Comparison of ENCODE assay signal across 31 cellular contexts in genomic region chr16:29756654-29757053, GRCh38. TPM values are rescaled to one million over a fixed set of nuclear protein-coding genes. Genes with fewer than 3 reads are reported as not detected.
A peak's percentile ranks its signal among the peaks of the same experiment; 100 is the strongest.
DNase-seq lines count a peak whose midpoint lies in the region; ATAC-seq, FAIRE-seq and TF ChIP-seq lines count a peak whose summit lies in the region.
"Had no signal": no experiment of that assay in that cellular context is flagged by ENCODE, and none has a peak within 500 bp of the region (broad histone marks: within the 10 kb centered on the region; RNA-seq: fewer than 3 reads in every experiment).

No MANE protein-coding gene starts in this region.

- no peaks in the 10 kb centered on the region for H4K20me1 ChIP-seq in astrocyte (ENCODE audit: insufficient read depth, low read length)

- FAIRE-seq in astrocyte (lab: Jason Lieb, UNC) = no peak
- no peak for FAIRE-seq in D721Med (lab: Jason Lieb, UNC)

- H3K4me2 ChIP-seq in astrocyte (ENCODE audit: low read length) = no peak overlapping the region

- no peaks in the 10 kb centered on the region for H3K36me3 Mint-ChIP-seq in astrocyte (ENCODE audit: low read depth, unreplicated experiment)
- H3K36me3 Mint-ChIP-seq: type B pancreatic cell, WTC11 had no signal

- H3K36me3 ChIP-seq in cardiac muscle cell = no peaks in the 10 kb centered on the region
- no peaks in the 10 kb centered on the region for H3K36me3 ChIP-seq in astrocyte (ENCODE audit: insufficient read depth, low read length)
- H3K36me3 ChIP-seq in mucosa of descending colon (ENCODE audit: low read depth) = no peaks in the 10 kb centered on the region
- H3K36me3 ChIP-seq: gastrocnemius medialis, MG63, right atrium auricular region had no signal

- intact Hi-C loops in left ventricle myocardium superior (cut with micrococcal nuclease) (no loop called here), mucosa of descending colon (cut with DNase I, micrococcal nuclease) (no loop called here)

- DNase-seq in cardiac muscle cell (ENCODE audit: low read depth in 1 of 2, low spot score in 1 of 2) = peak; percentile 2 to 36
- no peak for DNase-seq in left ventricle myocardium superior
- DNase-seq in astrocyte (ENCODE audit: low read depth) = peak; percentile 13
- no peak for DNase-seq in mucosa of descending colon
- no peak for DNase-seq in retina
- no peak for DNase-seq in amygdala (lab: John Stamatoyannopoulos, UW)
- DNase-seq in D721Med (ENCODE audit: insufficient read length, low spot score) = no peak
- DNase-seq: activated naive CD4-positive, alpha-beta T cell treated with anti-CD3 and anti-CD28 coated beads, Interleukin-2, amount 50 U/mL, for 16 hours; activated T-cell treated with anti-CD3 and anti-CD28 coated beads, Interleukin-2, amount 50 U/mL, for 48 hours; effector memory CD8-positive, alpha-beta T cell; gastrocnemius medialis; H7; hypothalamus; MG63; NCI-H1436 treated with DMSO at 0.1 percent for 48 hours; NCI-H2171 treated with DMSO at 0.1 percent for 48 hours; NCI-H526; occipital lobe; stimulated activated CD4-positive, alpha-beta T cell treated with anti-CD3 and anti-CD28 coated beads, Interleukin-12 subunit alpha, Interleukin-12 subunit beta, amount 100 ng/mL, for 4 hours; stimulated activated CD4-positive, alpha-beta T cell treated with anti-CD3 and anti-CD28 coated beads, Interleukin-4, amount 100 ng/mL, for 4 hours had no signal

- H3K4me1 Mint-ChIP-seq in astrocyte (ENCODE audit: low read depth, unreplicated experiment) = peaks cover 4% of the 10 kb centered on the region

- no peaks in the 10 kb centered on the region for H3K9me3 Mint-ChIP-seq in astrocyte (ENCODE audit: unreplicated experiment)
- H3K9me3 Mint-ChIP-seq: effector memory CD8-positive, alpha-beta T cell; T-helper 2 cell treated with Interferon-gamma antibody and Interleukin-4, amounts not matched to agents 5 μg/mL and 100 μg/mL, for 36 hours; type B pancreatic cell; WTC11 had no signal

- peaks cover 3% of the 10 kb centered on the region for H3K27me3 Mint-ChIP-seq in astrocyte (ENCODE audit: low read depth, unreplicated experiment)
- H3K27me3 Mint-ChIP-seq: effector memory CD8-positive, alpha-beta T cell; type B pancreatic cell had no signal

- no peak overlapping the region for H3K27ac Mint-ChIP-seq in astrocyte (ENCODE audit: unreplicated experiment)
- H3K27ac Mint-ChIP-seq: T-helper 2 cell treated with Interferon-gamma antibody and Interleukin-4, amounts not matched to agents 5 μg/mL and 100 μg/mL, for 36 hours; type B pancreatic cell; WTC11 had no signal

- H3K27ac ChIP-seq in cardiac muscle cell = no peak overlapping the region
- H3K27ac ChIP-seq in astrocyte (ENCODE audit: low read depth, low read length) = no peak overlapping the region
- H3K27ac ChIP-seq: gastrocnemius medialis, right atrium auricular region, SK-N-MC had no signal

- no peaks in the 10 kb centered on the region for H3K79me2 ChIP-seq in astrocyte (ENCODE audit: insufficient read depth, low read length)

- H3K9me3 ChIP-seq in cardiac muscle cell (ENCODE audit: low read depth) = no peaks in the 10 kb centered on the region
- no peaks in the 10 kb centered on the region for H3K9me3 ChIP-seq in astrocyte (ENCODE audit: insufficient read depth, low read depth, low read length)
- no peaks in the 10 kb centered on the region for H3K9me3 ChIP-seq in mucosa of descending colon
- H3K9me3 ChIP-seq: gastrocnemius medialis, MG63, right atrium auricular region had no signal

- TF ChIP-seq CTCF in cardiac muscle cell (IDR thresholded peaks at IDR 0.05; ENCODE audit: low read depth, low read length) = no peak
- no peak for TF ChIP-seq CTCF in astrocyte (IDR thresholded peaks at IDR 0.05; ENCODE audit: insufficient read depth, low read depth, low read length)
- no peak for TF ChIP-seq CTCF in mucosa of descending colon (IDR thresholded peaks at IDR 0.05)
- TF ChIP-seq CTCF in D721Med (IDR thresholded peaks at IDR 0.05; ENCODE audit: insufficient read depth, missing control alignments) = no peak

- H3K4me3 ChIP-seq in cardiac muscle cell (no peak overlapping the region), astrocyte (ENCODE audit: insufficient read depth, low read depth, low read length) (no peak overlapping the region), mucosa of descending colon (no peak overlapping the region)
- H3K4me3 ChIP-seq: gastrocnemius medialis, lung, MG63, right atrium auricular region, SK-N-MC had no signal

- ATAC-seq in left ventricle myocardium superior (no peak), mucosa of descending colon (peak; percentile 49), GM19452 (IDR thresholded peaks at IDR 0.05; ENCODE audit: unreplicated experiment) (no peak)
- ATAC-seq: effector memory CD8-positive, alpha-beta T cell; esophagus mucosa; gastrocnemius medialis; WTC11 had no signal

- no peaks in the 10 kb centered on the region for H3K4me1 ChIP-seq in cardiac muscle cell (ENCODE audit: low read depth)
- no peaks in the 10 kb centered on the region for H3K4me1 ChIP-seq in astrocyte (ENCODE audit: insufficient read depth, low read length)
- peaks cover 8% of the 10 kb centered on the region for H3K4me1 ChIP-seq in mucosa of descending colon (ENCODE audit: low read depth)
- H3K4me1 ChIP-seq: gastrocnemius medialis, right atrium auricular region had no signal

- H3K9ac ChIP-seq in astrocyte (ENCODE audit: low read length) = no peak overlapping the region

- H3K27me3 ChIP-seq in cardiac muscle cell (no peaks in the 10 kb centered on the region), astrocyte (ENCODE audit: insufficient read depth, low read length) (no peaks in the 10 kb centered on the region)
- H3K27me3 ChIP-seq: gastrocnemius medialis, MG63, right atrium auricular region had no signal

- no peak overlapping the region for H2AFZ ChIP-seq in astrocyte (ENCODE audit: low read depth, low read length)

- no peak overlapping the region for H3K4me3 Mint-ChIP-seq in astrocyte (ENCODE audit: unreplicated experiment)
- H3K4me3 Mint-ChIP-seq: T-helper 2 cell treated with Interferon-gamma antibody and Interleukin-4, amounts not matched to agents 5 μg/mL and 100 μg/mL, for 36 hours; type B pancreatic cell; WTC11 had no signal

RNA-seq across cellular contexts. Expression of gene C16orf54, which starts 10.9 kb away (rescaled TPM):
- total RNA-seq in cardiac muscle cell (not detected in 2 replicates), left ventricle myocardium superior (0.74 TPM), astrocyte (not detected in 2 replicates), mucosa of descending colon (1 to 10 TPM; 1.6 to 3.4 (median 1.7) TPM)
- polyA plus RNA-seq in cardiac muscle cell = not detected in 2 replicates
- total RNA-seq: chondrocyte, H7, RPMI7951 had no signal
- polyA plus RNA-seq: BJ had no signal

RNA-seq across cellular contexts. Expression of gene ZG16, which starts 21.4 kb away (rescaled TPM):
- total RNA-seq in cardiac muscle cell (not detected in 2 replicates), left ventricle myocardium superior (not detected), astrocyte (not detected in 2 replicates), mucosa of descending colon (100 to 1,000 TPM; 196 to 671 (median 551) TPM)
- not detected in 2 replicates for polyA plus RNA-seq in cardiac muscle cell
- total RNA-seq: chondrocyte, esophagus mucosa, H7, occipital lobe, right atrium auricular region, RPMI7951, WTC11 had no signal
- polyA plus RNA-seq: BJ had no signal

RNA-seq across cellular contexts. Expression of gene KIF22, which starts 33.9 kb away (rescaled TPM):
- 57.5 and 121 TPM in 2 replicates for total RNA-seq in cardiac muscle cell
- polyA plus RNA-seq in cardiac muscle cell = 59.5 and 103 TPM in 2 replicates
- total RNA-seq in left ventricle myocardium superior = 55.2 TPM
- 12.5 and 14.3 TPM in 2 replicates for total RNA-seq in astrocyte
- 10 to 100 TPM; 24.7 to 56.2 (median 53.0) TPM for total RNA-seq in mucosa of descending colon

RNA-seq across cellular contexts. Expression of gene MAZ, which starts 49.7 kb away (rescaled TPM):
- 310 and 370 TPM in 2 replicates for total RNA-seq in cardiac muscle cell
- polyA plus RNA-seq in cardiac muscle cell = 186 and 257 TPM in 2 replicates
- total RNA-seq in left ventricle myocardium superior = 101 TPM
- 216 and 247 TPM in 2 replicates for total RNA-seq in astrocyte
- 100 to 1,000 TPM; 224 to 415 (median 225) TPM for total RNA-seq in mucosa of descending colon

RNA-seq across cellular contexts. Expression of gene PRRT2, which starts 55.3 kb away (rescaled TPM):
- total RNA-seq in cardiac muscle cell = 17.9 and 19.7 TPM in 2 replicates
- polyA plus RNA-seq in cardiac muscle cell = 19.3 and 19.8 TPM in 2 replicates
- 3.1 TPM for total RNA-seq in left ventricle myocardium superior
- 6.2 and 6.7 TPM in 2 replicates for total RNA-seq in astrocyte
- total RNA-seq in mucosa of descending colon = 10 to 100 TPM in 1 of 3 donors, under 1 TPM in 2; 0.81 to 15.2 (median 0.94) TPM
- total RNA-seq: esophagus mucosa had no signal

Comparison
In these comparisons a context has a peak if more than half of its experiments do, and no peak if none do; other contexts are left out.
1. DNase-seq: peak in cardiac muscle cell (2 of 2) and astrocyte (single experiment); none in left ventricle myocardium superior (single experiment), mucosa of descending colon (0 of 3), retina (single experiment), amygdala (0 of 56) and D721Med (single experiment).
2. RNA of gene ZG16, which starts 21.4 kb away (total RNA-seq): 196 to 671 TPM in mucosa of descending colon; not detected in astrocyte, not detected in cardiac muscle cell and not detected in left ventricle myocardium superior (single experiment); every median in the first group is over 100 times any median in the second.